ENCODE assay signal across 26 cellular contexts in the genomic region with DNA sequence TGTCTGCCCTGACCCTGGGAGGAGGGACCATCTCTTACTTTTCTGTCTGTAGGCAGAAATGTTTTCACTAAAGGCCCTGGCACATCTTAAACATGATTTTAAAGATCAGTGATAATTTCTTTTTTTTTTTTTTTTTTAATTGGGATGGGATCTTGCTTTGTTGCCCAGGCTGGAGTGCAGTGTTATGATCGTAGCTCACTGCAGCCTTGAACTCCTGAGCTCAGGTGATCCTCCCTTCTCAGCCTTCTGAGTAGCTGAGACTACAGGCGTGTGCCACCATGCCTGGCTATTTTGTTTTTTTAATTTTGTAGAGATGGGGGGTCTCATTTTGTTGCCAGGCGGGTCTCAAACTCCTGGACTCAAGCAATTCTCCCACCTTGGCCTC.
"Had no signal": no experiment of that assay in that cellular context is flagged by ENCODE, and none has a peak within 500 bp of the region (broad histone marks: within the 10 kb centered on the region; RNA-seq: fewer than 3 reads in every experiment).

No MANE protein-coding gene starts in this region.

- DNase-seq: activated CD4-positive, alpha-beta memory T cell treated with anti-CD3 and anti-CD28 coated beads for 36 hours; activated CD4-positive, alpha-beta T cell treated with anti-CD3 and anti-CD28 coated beads, Interleukin-2, amount 10 ng/mL, durations not matched to agents 24 days and 14 days; activated CD4-positive, CD25-positive, alpha-beta regulatory T cell treated with anti-CD3 and anti-CD28 coated beads, Interleukin-2, amount 50 U/mL, for 72 hours; activated gamma-delta T cell treated with Interleukin-2 at 50 U/mL for 16 hours; activated naive CD8-positive, alpha-beta T cell treated with anti-CD3 and anti-CD28 coated beads, Interleukin-2, amount 50 U/mL, for 24 hours; activated T-cell treated with anti-CD3 and anti-CD28 coated beads, Interleukin-2, amount 50 U/mL, for 4 hours; amygdala; colonic mucosa; dorsolateral prefrontal cortex; effector memory CD4-positive, alpha-beta T cell; erythroblast; left lung; mammary epithelial cell; natural killer cell; posterior cingulate gyrus; sigmoid colon; stimulated activated CD4-positive, alpha-beta T cell treated with anti-CD3 and anti-CD28 coated beads, Interleukin-2, amount 100 ng/mL, for 24 hours; stimulated activated naive B cell treated with anti-CD40 and anti-IgM and Interleukin-4, amounts not matched to agents 10 μg/mL and 1 μg/mL and 100 μg/mL, for 72 hours; stomach; T-helper 2 cell; thyroid gland; upper lobe of right lung had no signal

- H3K27ac Mint-ChIP-seq: activated CD4-positive, alpha-beta memory T cell treated with anti-CD3 and anti-CD28 coated beads for 36 hours; activated CD4-positive, alpha-beta T cell treated with anti-CD3 and anti-CD28 coated beads, Interleukin-2, amount 10 ng/mL, durations not matched to agents 24 days and 14 days; activated naive CD4-positive, alpha-beta T cell treated with anti-CD3 and anti-CD28 coated beads, Interleukin-2, amount 50 U/mL, for 24 hours; activated naive CD8-positive, alpha-beta T cell treated with anti-CD3 and anti-CD28 coated beads, Interleukin-2, amount 50 U/mL, for 24 hours; activated T-helper 17 cell treated with anti-CD3 and anti-CD28 coated beads, Interleukin-2, amount 50 U/mL, for 72 hours; natural killer cell; stimulated activated naive B cell treated with anti-CD40 and anti-IgM and Interleukin-4, amounts not matched to agents 10 μg/mL and 1 μg/mL and 100 μg/mL, for 72 hours had no signal

- H3K36me3 ChIP-seq: colonic mucosa, left lung, sigmoid colon, stomach, thyroid gland, upper lobe of right lung had no signal

- H3K27me3 ChIP-seq: colonic mucosa, sigmoid colon, thyroid gland, upper lobe of right lung had no signal

- H3K4me3 ChIP-seq: colonic mucosa, dorsolateral prefrontal cortex, left lung, sigmoid colon, smooth muscle cell, stomach, thyroid gland, upper lobe of right lung had no signal

- H3K4me2 ChIP-seq: smooth muscle cell had no signal

- H3K9me3 ChIP-seq: colonic mucosa, left lung, sigmoid colon, stomach, thyroid gland, upper lobe of right lung had no signal

- ATAC-seq: activated naive CD8-positive, alpha-beta T cell treated with anti-CD3 and anti-CD28 coated beads, Interleukin-2, amount 50 U/mL, for 24 hours; activated T-cell treated with anti-CD3 and anti-CD28 coated beads, Interleukin-2, amount 50 U/mL, for 4 hours; activated T-helper 17 cell treated with anti-CD3 and anti-CD28 coated beads, Interleukin-2, amount 50 U/mL, for 72 hours; left lung; natural killer cell; stimulated activated naive B cell treated with anti-CD40 and anti-IgM and Interleukin-4, amounts not matched to agents 10 μg/mL and 1 μg/mL and 100 μg/mL, for 72 hours; upper lobe of right lung had no signal

- H3K27ac ChIP-seq: colonic mucosa, dorsolateral prefrontal cortex, left lung, sigmoid colon, stomach, thyroid gland, upper lobe of right lung had no signal

- H3K4me1 ChIP-seq: colonic mucosa, left lung, stomach, thyroid gland, upper lobe of right lung had no signal

- H3K4me1 Mint-ChIP-seq: activated CD4-positive, alpha-beta T cell treated with anti-CD3 and anti-CD28 coated beads, Interleukin-2, amount 10 ng/mL, durations not matched to agents 24 days and 14 days; activated naive CD4-positive, alpha-beta T cell treated with anti-CD3 and anti-CD28 coated beads, Interleukin-2, amount 50 U/mL, for 24 hours; activated naive CD8-positive, alpha-beta T cell treated with anti-CD3 and anti-CD28 coated beads, Interleukin-2, amount 50 U/mL, for 24 hours; activated T-helper 17 cell treated with anti-CD3 and anti-CD28 coated beads, Interleukin-2, amount 50 U/mL, for 72 hours; natural killer cell; stimulated activated naive B cell treated with anti-CD40 and anti-IgM and Interleukin-4, amounts not matched to agents 10 μg/mL and 1 μg/mL and 100 μg/mL, for 72 hours had no signal

- H3K9me3 Mint-ChIP-seq: activated CD4-positive, alpha-beta memory T cell treated with anti-CD3 and anti-CD28 coated beads for 36 hours; activated CD4-positive, alpha-beta T cell treated with anti-CD3 and anti-CD28 coated beads, Interleukin-2, amount 10 ng/mL, durations not matched to agents 24 days and 14 days; activated naive CD4-positive, alpha-beta T cell treated with anti-CD3 and anti-CD28 coated beads, Interleukin-2, amount 50 U/mL, for 24 hours; activated naive CD8-positive, alpha-beta T cell treated with anti-CD3 and anti-CD28 coated beads, Interleukin-2, amount 50 U/mL, for 24 hours; activated T-cell treated with anti-CD3 and anti-CD28 coated beads, Interleukin-2, amount 50 U/mL, for 4 hours; activated T-helper 17 cell treated with anti-CD3 and anti-CD28 coated beads, Interleukin-2, amount 50 U/mL, for 72 hours; mesothelial cell of epicardium; natural killer cell; stimulated activated naive B cell treated with anti-CD40 and anti-IgM and Interleukin-4, amounts not matched to agents 10 μg/mL and 1 μg/mL and 100 μg/mL, for 72 hours had no signal

- H3K4me3 Mint-ChIP-seq: activated CD4-positive, alpha-beta memory T cell treated with anti-CD3 and anti-CD28 coated beads for 36 hours; activated CD4-positive, alpha-beta T cell treated with anti-CD3 and anti-CD28 coated beads, Interleukin-2, amount 10 ng/mL, durations not matched to agents 24 days and 14 days; activated naive CD4-positive, alpha-beta T cell treated with anti-CD3 and anti-CD28 coated beads, Interleukin-2, amount 50 U/mL, for 24 hours; activated naive CD8-positive, alpha-beta T cell treated with anti-CD3 and anti-CD28 coated beads, Interleukin-2, amount 50 U/mL, for 24 hours; activated T-cell treated with anti-CD3 and anti-CD28 coated beads, Interleukin-2, amount 50 U/mL, for 4 hours; activated T-helper 17 cell treated with anti-CD3 and anti-CD28 coated beads, Interleukin-2, amount 50 U/mL, for 72 hours; mesothelial cell of epicardium; natural killer cell; stimulated activated naive B cell treated with anti-CD40 and anti-IgM and Interleukin-4, amounts not matched to agents 10 μg/mL and 1 μg/mL and 100 μg/mL, for 72 hours had no signal

- H3K36me3 Mint-ChIP-seq: activated CD4-positive, alpha-beta memory T cell treated with anti-CD3 and anti-CD28 coated beads for 36 hours; natural killer cell; stimulated activated naive B cell treated with anti-CD40 and anti-IgM and Interleukin-4, amounts not matched to agents 10 μg/mL and 1 μg/mL and 100 μg/mL, for 72 hours had no signal

- H3K27me3 Mint-ChIP-seq: activated CD4-positive, alpha-beta memory T cell treated with anti-CD3 and anti-CD28 coated beads for 36 hours; activated naive CD4-positive, alpha-beta T cell treated with anti-CD3 and anti-CD28 coated beads, Interleukin-2, amount 50 U/mL, for 24 hours had no signal
